12 cellular contexts compared by ENCODE assay signal in the genomic region with DNA sequence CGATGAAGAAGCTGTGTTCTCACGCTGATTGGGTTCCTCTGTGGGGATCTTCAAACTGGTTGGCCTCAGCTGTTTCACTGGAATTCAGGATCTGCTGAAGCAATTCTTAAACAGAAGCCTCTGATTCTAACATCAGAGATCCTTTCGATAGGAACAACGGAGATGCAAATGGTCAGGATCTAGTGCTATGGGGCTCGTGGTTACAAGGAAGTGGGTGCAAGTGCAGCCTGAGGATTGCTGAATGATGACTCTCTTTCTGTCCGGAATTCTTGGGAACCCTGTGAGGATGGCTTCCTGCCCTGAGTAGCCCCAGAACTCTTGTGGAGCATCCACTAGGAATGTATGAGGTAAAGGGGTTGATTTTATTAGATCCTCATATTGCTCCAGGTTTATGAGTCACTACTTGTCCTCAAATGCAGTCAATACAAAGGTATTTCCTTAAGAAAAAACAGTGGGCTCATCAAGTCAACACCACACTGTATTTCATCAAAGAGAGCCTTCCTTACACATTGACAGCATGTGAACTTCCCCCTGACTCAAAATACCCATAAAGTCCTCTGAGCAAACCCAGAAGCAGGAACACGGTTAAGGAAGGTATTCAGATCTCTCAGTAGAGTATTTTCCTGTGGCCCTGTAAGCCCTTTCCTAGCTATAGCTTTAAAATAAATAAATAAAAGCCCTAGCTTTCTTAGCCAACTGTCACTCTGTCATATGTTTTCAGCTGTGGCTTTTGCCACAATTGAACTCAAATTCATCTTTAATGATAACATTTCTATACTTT. TPM values are rescaled to one million over a fixed set of nuclear protein-coding genes. Genes with fewer than 3 reads are reported as not detected.
DNase-seq lines count a peak whose midpoint lies in the region; ATAC-seq, FAIRE-seq and TF ChIP-seq lines count a peak whose summit lies in the region.
"Not testable (repeated sequence)": the region's sequence is repeated elsewhere in the genome, so short reads cannot be mapped to it uniquely, and the experiment has no call there.
"Had no signal": no experiment of that assay in that cellular context is flagged by ENCODE, and none has a peak within 500 bp of the region (broad histone marks: within the 10 kb centered on the region; RNA-seq: fewer than 3 reads in every experiment).

No MANE protein-coding gene starts in this region.

- not testable (repeated sequence) for H3K9me1 ChIP-seq in K562 (ENCODE audit: control insufficient read depth, insufficient read depth, low read length)

- H3K36me3 ChIP-seq in K562 (ENCODE audit: control insufficient read depth, insufficient read depth, low read length), result not testable (repeated sequence)

- not testable (repeated sequence) for H3K4me3 ChIP-seq in AG04450 (ENCODE audit: low read depth, low read length); K562; epithelial cell of esophagus (ENCODE audit: low read length); skeletal muscle cell (ENCODE audit: low read depth, low read length)

- TF ChIP-seq RAD21 in K562 (CRISPR knock-in tag; conservative IDR thresholded peaks at IDR 0.05 in 1 of 2, IDR thresholded peaks at IDR 0.05 in 1 of 2), result not testable (repeated sequence)

- in situ Hi-C loops in K562 (cut with MboI), result loop anchor here (10.0 kb wide), 1 partner anchor 1357 kb away; no protein-coding TSS in a partner anchor

- WGBS in K562 (ENCODE audit: insufficient coverage, low coverage, missing lambda C conversion rate), result 0% methylated on average over 2 of the region's 7 CpGs

- not testable (repeated sequence) for H2AFZ ChIP-seq in K562 (ENCODE audit: low read depth, low read length)

- H3K79me2 ChIP-seq in K562 (ENCODE audit: control insufficient read depth, insufficient read depth, low read length), result not testable (repeated sequence)

- H3K27ac ChIP-seq in AG04450 (ENCODE audit: low read depth, low read length), result peak overlapping the region; percentile 89
- H3K27ac ChIP-seq in K562 (ENCODE audit: extremely low read depth, low read depth, low read length), result not testable (repeated sequence)

- POLR2A ChIA-PET in AG04450 (lab: Yijun Ruan, JAX), result not testable (repeated sequence)
- POLR2A ChIA-PET in K562 (lab: Yijun Ruan, JAX), result interaction anchor here (0.6 kb wide), 1 partner anchor 805 kb away, joined by 4 read pairs; no protein-coding TSS in a partner anchor

- TF ChIP-seq EP300 in K562 (IDR thresholded peaks at IDR 0.05; ENCODE audit: low read length), result not testable (repeated sequence)

- FAIRE-seq in GM12891 (lab: Jason Lieb, UNC) (peak; percentile 95), K562 (lab: Jason Lieb, UNC) (peak; percentile 19)

- DNase-seq in AG04450 (ENCODE audit: low read depth, low spot score), result peak; percentile 46
- DNase-seq in GM12891 (ENCODE audit: insufficient read length, low spot score); K562 (ENCODE audit: extremely low read depth in 1 of 4, low spot score in 3 of 4): not testable (repeated sequence)
- peak; percentile 90 for DNase-seq in HT1080 (ENCODE audit: low read depth)
- DNase-seq in RPMI7951 (ENCODE audit: low read depth), result peak; percentile 67
- DNase-seq in epithelial cell of esophagus (ENCODE audit: low read depth), result peak; percentile 29
- peak; percentile 64 for DNase-seq in glomerular visceral epithelial cell (ENCODE audit: extremely low spot score)
- DNase-seq in skeletal muscle cell (ENCODE audit: low read depth), result peak; percentile 7

- not testable (repeated sequence) for H3K9me3 ChIP-seq in AG04450 (ENCODE audit: control insufficient read depth, insufficient read depth, low read length); K562 (replicated peaks; ENCODE audit: control insufficient read depth, insufficient read depth, low read depth, low read length)

- not testable (repeated sequence) for H3K27me3 ChIP-seq in AG04450 (ENCODE audit: control insufficient read depth, insufficient read depth, low read length); K562 (ENCODE audit: control insufficient read depth in 2 of 2, insufficient read depth in 2 of 2, low read length in 2 of 2)

- not testable (repeated sequence) for H3K4me1 ChIP-seq in K562 (replicated peaks in 1 of 2; ENCODE audit: control insufficient read depth in 2 of 2, insufficient read depth in 2 of 2, low read length in 2 of 2)

- BruUV-seq in K562 (replicated peaks; lab: Mats Ljungman, UMichigan), result not testable (repeated sequence)

- TF ChIP-seq CTCF in AG04450 (IDR thresholded peaks at IDR 0.05; ENCODE audit: low read depth, low read length); K562 (IDR thresholded peaks at IDR 0.05 in 2 of 3, conservative IDR thresholded peaks at IDR 0.05 in 1 of 3; ENCODE audit: insufficient read depth in 2 of 3, low read depth in 1 of 3, low read length in 3 of 3); epithelial cell of esophagus (IDR thresholded peaks at IDR 0.05; ENCODE audit: insufficient read depth, low read depth, low read length, missing control alignments): not testable (repeated sequence)

- TF ChIP-seq POLR2A in GM12891 (IDR thresholded peaks at IDR 0.05; ENCODE audit: low read depth, low read length); K562 (conservative IDR thresholded peaks at IDR 0.05): not testable (repeated sequence)

- intact Hi-C loops in K562 (cut with micrococcal nuclease), result not testable (repeated sequence)

- not testable (repeated sequence) for H3K9ac ChIP-seq in K562 (ENCODE audit: insufficient read depth in 1 of 2, low read depth in 2 of 2, low read length in 2 of 2)

- not testable (repeated sequence) for H3K4me2 ChIP-seq in K562 (ENCODE audit: insufficient read depth, low read length)

- not testable (repeated sequence) for ATAC-seq in K562

- H4K20me1 ChIP-seq in K562 (replicated peaks; ENCODE audit: control insufficient read depth, insufficient read depth, low read length), result not testable (repeated sequence)

- CTCF ChIA-PET in AG04450 (lab: Charles Lee), result interaction anchor here (1.0 kb wide), 1 partner anchor 58 kb away, joined by 4 read pairs; no protein-coding TSS in a partner anchor
- CTCF ChIA-PET in K562 (lab: Yijun Ruan, JAX; ENCODE audit: low intra/inter-chr PET ratio), result not testable (repeated sequence)

RNA-seq across cellular contexts. Expression of a gene that starts 25.9 kb away (rescaled TPM):
- polyA plus RNA-seq in AG04450 (2011; rRNA removed), result 0.21 and 0.30 TPM in 2 replicates
- polyA minus RNA-seq in AG04450 (2011; rRNA and poly(A)+ RNA removed), result 0.18 and 0.30 TPM in 2 replicates
- 0.01 TPM for polyA plus RNA-seq in GM12891 (2012; ENCODE audit: low read depth, missing spikeins)
- 11.2 and 14.6 TPM in 2 replicates for total RNA-seq in HT1080 (2014; rRNA removed; shearing (Covaris generic))
- polyA plus RNA-seq in HT1080 (2015; cell fraction: cytosol; rRNA removed), result 15.5 and 20.5 TPM in 2 replicates
- 30.2 and 32.0 TPM in 2 replicates for polyA plus RNA-seq in HT1080 (2015; cell fraction: nucleus; rRNA removed)
- total RNA-seq in RPMI7951 (2014; rRNA removed; shearing (Covaris generic)), result not detected in 2 replicates
- total RNA-seq in K562 (2011; cell fraction: chromatin; rRNA removed; ENCODE audit: low replicate concordance), result not detected in 2 replicates
- total RNA-seq in K562 (2011; cell fraction: nucleolus; rRNA removed), result not detected in 2 replicates
- total RNA-seq in K562 (2011; cell fraction: nucleoplasm; rRNA removed), result not detected in 2 replicates
- total RNA-seq in K562 (2014; rRNA removed), result not detected in 2 replicates
- total RNA-seq in K562 (2014; rRNA removed; fragmentation: Illumina TruSeq; extraction: Trizol), result not detected in 2 replicates
- not detected in 2 replicates for total RNA-seq in K562 (2015; rRNA removed; fragmentation: Illumina TruSeq; extraction: Trizol)
- 0.04 and 0.09 TPM in 2 replicates for total RNA-seq in K562 (2021)
- polyA plus RNA-seq in K562 (2011; rRNA removed), result not detected in 2 replicates
- polyA plus RNA-seq in K562 (2011; cell fraction: cytosol; rRNA removed), result not detected in 2 replicates
- not detected in 2 replicates for polyA plus RNA-seq in K562 (2011; cell fraction: nucleus; rRNA removed)
- not detected in 2 replicates for polyA plus RNA-seq in K562 (2012)
- polyA plus RNA-seq in K562 (2014; fragmentation: Illumina TruSeq; extraction: Trizol), result not detected in 2 replicates
- polyA plus RNA-seq in K562 (2014; fragmentation: Nextera tagmentation; extraction: Ambion mirVana), result not detected
- not detected in 2 replicates for polyA plus RNA-seq in K562 (2014; rRNA removed)
- polyA minus RNA-seq in K562 (2011; rRNA and poly(A)+ RNA removed), result not detected in 2 replicates
- not detected in 2 replicates for polyA minus RNA-seq in K562 (2011; cell fraction: cytosol; rRNA and poly(A)+ RNA removed)
- not detected in 2 replicates for polyA minus RNA-seq in K562 (2011; cell fraction: nucleus; rRNA and poly(A)+ RNA removed)
- total RNA-seq: NCI-H460 had no signal
- polyA plus RNA-seq: CD4-positive, alpha-beta memory T cell had no signal

RNA-seq across cellular contexts. Expression of a gene that starts 43.4 kb away (rescaled TPM):
- polyA plus RNA-seq in AG04450 (2011; rRNA removed) (not detected in 2 replicates), K562 (2011; rRNA removed) (not detected in 2 replicates), K562 (2014; fragmentation: Illumina TruSeq; extraction: Trizol) (0.07 TPM in 1 of 2 replicates, not detected in the other), K562 (2014; fragmentation: Nextera tagmentation; extraction: Ambion mirVana) (not detected), K562 (2014; rRNA removed) (not detected in 2 replicates)
- not detected in 2 replicates for polyA minus RNA-seq in AG04450 (2011; rRNA and poly(A)+ RNA removed)
- polyA plus RNA-seq in GM12891 (2012; ENCODE audit: low read depth, missing spikeins), result not detected
- total RNA-seq in HT1080 (2014; rRNA removed; shearing (Covaris generic)), result not detected in 2 replicates
- not detected in 2 replicates for polyA plus RNA-seq in HT1080 (2015; cell fraction: cytosol; rRNA removed)
- polyA plus RNA-seq in HT1080 (2015; cell fraction: nucleus; rRNA removed), result not detected in 2 replicates
- not detected in 2 replicates for total RNA-seq in RPMI7951 (2014; rRNA removed; shearing (Covaris generic))
- not detected in 2 replicates for total RNA-seq in K562 (2011; cell fraction: chromatin; rRNA removed; ENCODE audit: low replicate concordance)
- total RNA-seq in K562 (2011; cell fraction: nucleolus; rRNA removed), result not detected in 2 replicates
- not detected in 2 replicates for total RNA-seq in K562 (2011; cell fraction: nucleoplasm; rRNA removed)
- total RNA-seq in K562 (2014; rRNA removed) (not detected in 2 replicates), K562 (2014; rRNA removed; fragmentation: Illumina TruSeq; extraction: Trizol) (not detected in 2 replicates), K562 (2015; rRNA removed; fragmentation: Illumina TruSeq; extraction: Trizol) (not detected in 2 replicates), K562 (2021) (not detected in 2 replicates)
- polyA plus RNA-seq in K562 (2011; cell fraction: cytosol; rRNA removed), result not detected in 2 replicates
- polyA plus RNA-seq in K562 (2011; cell fraction: nucleus; rRNA removed), result not detected in 2 replicates
- not detected in 2 replicates for polyA plus RNA-seq in K562 (2012)
- polyA minus RNA-seq in K562 (2011; rRNA and poly(A)+ RNA removed), result not detected in 2 replicates
- not detected in 2 replicates for polyA minus RNA-seq in K562 (2011; cell fraction: cytosol; rRNA and poly(A)+ RNA removed)
- polyA minus RNA-seq in K562 (2011; cell fraction: nucleus; rRNA and poly(A)+ RNA removed), result not detected in 2 replicates
- total RNA-seq: CD4-positive, alpha-beta memory T cell; H9; NCI-H460 had no signal
- polyA plus RNA-seq: CD4-positive, alpha-beta memory T cell; SK-N-SH had no signal

Comparison
In these comparisons a context has a peak if more than half of its experiments do, and no peak if none do; other contexts are left out.
1. RNA of a gene that starts 25.9 kb away (total RNA-seq): 11.2 to 14.6 TPM in HT1080; not detected in RPMI7951 and 0.04 to 0.09 TPM in K562; every median in the first group is over 10 times any median in the second.